ENCODE assay signal across 29 cellular contexts in genomic region chr1:223358826-223359225, GRCh38. TPM values are rescaled to one million over a fixed set of nuclear protein-coding genes. Genes with fewer than 3 reads are reported as not detected.
DNase-seq lines count a peak whose midpoint lies in the region; ATAC-seq and TF ChIP-seq lines count a peak whose summit lies in the region.
"Had no signal": no experiment of that assay in that cellular context is flagged by ENCODE, and none has a peak within 500 bp of the region (broad histone marks: within the 10 kb centered on the region; RNA-seq: fewer than 3 reads in every experiment).

No MANE protein-coding gene starts in this region.

- H3K9me2 ChIP-seq in PC-3 (replicated peaks; ENCODE audit: low read length), result no peaks in the 10 kb centered on the region

- peak; percentile 35; the same call in 1 of the 2 replicates for ATAC-seq in PC-3
- no peak for ATAC-seq in HG02870 (IDR thresholded peaks at IDR 0.05; ENCODE audit: unreplicated experiment)
- ATAC-seq in GM19455 (IDR thresholded peaks at IDR 0.05; ENCODE audit: unreplicated experiment), result no peak
- ATAC-seq: left cardiac atrium had no signal

- no peaks in the 10 kb centered on the region for H3K79me2 ChIP-seq in PC-3 (ENCODE audit: low read length)
- no peaks in the 10 kb centered on the region for H3K79me2 ChIP-seq in neural progenitor cell (ENCODE audit: low read depth)

- H2AFZ ChIP-seq in PC-3 (ENCODE audit: low read length) (no peak overlapping the region), neural progenitor cell (replicated peaks) (no peak overlapping the region)

- no peak overlapping the region for H3K4me3 Mint-ChIP-seq in neural progenitor cell
- H3K4me3 Mint-ChIP-seq: memory B cell, T-cell had no signal

- POLR2A ChIA-PET in PC-3 (lab: Charles Lee; ENCODE audit: unreplicated experiment), result no interaction called here

- no peak overlapping the region for H3K27ac Mint-ChIP-seq in neural progenitor cell
- H3K27ac Mint-ChIP-seq: activated naive CD4-positive, alpha-beta T cell treated with anti-CD3 and anti-CD28 coated beads, Interleukin-2, amount 50 U/mL, for 72 hours; memory B cell; T-cell had no signal

- no peaks in the 10 kb centered on the region for H3K9me3 Mint-ChIP-seq in neural progenitor cell
- H3K9me3 Mint-ChIP-seq: activated naive CD4-positive, alpha-beta T cell treated with anti-CD3 and anti-CD28 coated beads, Interleukin-2, amount 50 U/mL, for 72 hours; memory B cell; T-cell had no signal

- H3K9ac ChIP-seq in PC-3 (ENCODE audit: low read length) (no peak overlapping the region), neural progenitor cell (no peak overlapping the region)

- H3K36me3 ChIP-seq in PC-3 (ENCODE audit: low read depth, low read length) (no peaks in the 10 kb centered on the region), neural progenitor cell (no peaks in the 10 kb centered on the region), H7 (replicated peaks; ENCODE audit: control insufficient read depth, insufficient read depth, low read length) (no peaks in the 10 kb centered on the region)
- H3K36me3 ChIP-seq: ascending aorta, right atrium auricular region, stomach, upper lobe of left lung had no signal

- TF ChIP-seq CTCF in PC-3 (conservative IDR thresholded peaks at IDR 0.05; ENCODE audit: low read depth, low read length), result no peak
- peak; percentile 49 for TF ChIP-seq CTCF in epithelial cell of proximal tubule (conservative IDR thresholded peaks at IDR 0.05; ENCODE audit: low read depth, low read length)
- TF ChIP-seq CTCF in neural progenitor cell (IDR thresholded peaks at IDR 0.05), result no peak

- H3K4me1 Mint-ChIP-seq in neural progenitor cell, result peaks cover 19% of the 10 kb centered on the region

- CTCF ChIA-PET in PC-3 (lab: Charles Lee), result interaction anchor here (1.2 kb wide), 1 partner anchor 225 kb away, joined by 12 read pairs; no protein-coding TSS in a partner anchor

- peaks cover 20% of the 10 kb centered on the region for H3K27me3 Mint-ChIP-seq in neural progenitor cell (ENCODE audit: insufficient read depth, low read depth)

- H3K36me3 Mint-ChIP-seq in neural progenitor cell, result no peaks in the 10 kb centered on the region
- H3K36me3 Mint-ChIP-seq: activated naive CD4-positive, alpha-beta T cell treated with anti-CD3 and anti-CD28 coated beads, Interleukin-2, amount 50 U/mL, for 72 hours; memory B cell; T-cell had no signal

- H3K27ac ChIP-seq in PC-3 (ENCODE audit: low read length) (no peak overlapping the region), neural progenitor cell (no peak overlapping the region)
- H3K27ac ChIP-seq: 22Rv1, ascending aorta, right atrium auricular region, stomach, upper lobe of left lung had no signal

- H3K4me3 ChIP-seq in PC-3 (ENCODE audit: low read length) (no peak overlapping the region), epithelial cell of proximal tubule (ENCODE audit: low read depth, low read length) (no peak overlapping the region), neural progenitor cell (no peak overlapping the region), H7 (ENCODE audit: insufficient read depth, low read depth, low read length) (no peak overlapping the region)
- H3K4me3 ChIP-seq: ascending aorta, right atrium auricular region, stomach, upper lobe of left lung had no signal

- H4K20me1 ChIP-seq in PC-3 (ENCODE audit: low read length) (no peaks in the 10 kb centered on the region), neural progenitor cell (ENCODE audit: low read depth) (no peaks in the 10 kb centered on the region)

- DNase-seq in DMS 273 (lab: John Stamatoyannopoulos, UW; ENCODE audit: unreplicated experiment) (peak; percentile 37), DMS 273 treated with DMSO at 0.1 percent for 48 hours (lab: John Stamatoyannopoulos, UW) (no peak), PC-3 (peak; percentile 52), epithelial cell of proximal tubule (ENCODE audit: low read depth) (no peak), neural progenitor cell (ENCODE audit: low spot score) (peak; percentile 24), H7 (no peak)
- DNase-seq: activated CD4-positive, alpha-beta T cell treated with anti-CD3 and anti-CD28 coated beads for 4 hours; KG1; left cardiac atrium; NCI-H1048; NCI-H187; NCI-H345; NCI-H82; occipital lobe; OCI-M1; SHP77 treated with DMSO at 0.1 percent for 48 hours; stimulated activated CD4-positive, alpha-beta T cell treated with anti-CD3 and anti-CD28 coated beads, Interleukin-12 subunit alpha, Interleukin-12 subunit beta, amount 100 ng/mL, for 4 hours; stomach; T-cell; upper lobe of left lung had no signal

- BruUV-seq in PC-3 (replicated peaks; lab: Mats Ljungman, UMichigan), result no TSS peak

- H3K4me2 ChIP-seq in PC-3 (ENCODE audit: low read length) (no peak overlapping the region), neural progenitor cell (no peak overlapping the region)

- H3F3A ChIP-seq in PC-3 (ENCODE audit: low read length, unreplicated experiment) (no peaks in the 10 kb centered on the region), neural progenitor cell (ENCODE audit: low read depth) (peaks cover 14% of the 10 kb centered on the region)

- H3K4me1 ChIP-seq in PC-3 (ENCODE audit: insufficient read depth, low read length), result peaks cover 9% of the 10 kb centered on the region
- H3K4me1 ChIP-seq in neural progenitor cell, result peaks cover 15% of the 10 kb centered on the region

- H3K9me3 ChIP-seq in PC-3 (ENCODE audit: low read length), result no peaks in the 10 kb centered on the region
- H3K9me3 ChIP-seq in neural progenitor cell (ENCODE audit: low read depth), result no peaks in the 10 kb centered on the region
- H3K9me3 ChIP-seq: ascending aorta, right atrium auricular region, stomach, upper lobe of left lung had no signal

- intact Hi-C loops in PC-3 (cut with micrococcal nuclease), result loop anchor here (2.0 kb wide), 1 partner anchor 226 kb away; no protein-coding TSS in a partner anchor

- H3K27me3 ChIP-seq in PC-3 (ENCODE audit: low read length), result peaks cover 92% of the 10 kb centered on the region
- peaks cover 53% of the 10 kb centered on the region for H3K27me3 ChIP-seq in neural progenitor cell
- peaks cover 35% of the 10 kb centered on the region for H3K27me3 ChIP-seq in H7 (ENCODE audit: control insufficient read depth, insufficient read depth, low read length)
- H3K27me3 ChIP-seq: ascending aorta, right atrium auricular region had no signal

RNA-seq across cellular contexts. Expression of gene SUSD4, which starts 5.2 kb away (rescaled TPM):
- 1.3 and 5.2 TPM in 2 replicates for total RNA-seq in PC-3 (2014; rRNA removed)
- 0.07 and 0.12 TPM in 2 replicates for total RNA-seq in epithelial cell of proximal tubule
- 1.6 and 3.5 TPM in 2 replicates for total RNA-seq in neural progenitor cell (ENCODE audit: low replicate concordance)
- 0.07 and 4.1 TPM in 2 replicates for total RNA-seq in H7 (2014; rRNA removed; shearing (Covaris generic))
- total RNA-seq: ascending aorta had no signal

RNA-seq across cellular contexts. Expression of gene CCDC185, which starts 34.4 kb away (rescaled TPM):
- total RNA-seq in PC-3 (2014; rRNA removed) (not detected in 2 replicates), epithelial cell of proximal tubule (not detected in 2 replicates), neural progenitor cell (ENCODE audit: low replicate concordance) (not detected in 2 replicates)
- not detected in 2 replicates for total RNA-seq in H7 (2014; rRNA removed; shearing (Covaris generic))
- total RNA-seq: activated naive CD4-positive, alpha-beta T cell treated with anti-CD3 and anti-CD28 coated beads, Interleukin-2, amount 50 U/mL, for 72 hours; ascending aorta; frontal cortex; myocyte; occipital lobe; right atrium auricular region; stomach; T-cell; upper lobe of left lung had no signal

Comparison
In these comparisons a context has a peak if more than half of its experiments do, and no peak if none do; other contexts are left out.
1. DNase-seq: peak in DMS 273 (single experiment), PC-3 (single experiment) and neural progenitor cell (single experiment); none in DMS 273 treated with DMSO at 0.1 percent for 48 hours (single experiment), epithelial cell of proximal tubule (single experiment) and H7 (single experiment).